Comparison of ENCODE assay signal across 7 cellular contexts in genomic region chr20:45963059-45964011, GRCh38. TPM values are rescaled to one million over a fixed set of nuclear protein-coding genes. Genes with fewer than 3 reads are reported as not detected.
DNase-seq lines count a peak whose midpoint lies in the region; ATAC-seq and TF ChIP-seq lines count a peak whose summit lies in the region.

No MANE protein-coding gene starts in this region.

- no peaks in the 10 kb centered on the region for H3K4me1 ChIP-seq in DND-41 (ENCODE audit: insufficient read depth, low read length)
- no peaks in the 10 kb centered on the region for H3K4me1 ChIP-seq in aorta (ENCODE audit: control insufficient read depth in 1 of 2, insufficient read depth in 2 of 2, low read length in 2 of 2)

- intact Hi-C loops in aorta (cut with DNase I): no loop called here

- H3K27me3 Mint-ChIP-seq in T-helper 17 cell: no peaks in the 10 kb centered on the region

- peaks cover 86% of the 10 kb centered on the region for H3K36me3 ChIP-seq in DND-41 (ENCODE audit: insufficient read depth, low read length)
- peaks cover 3 to 22% of the 10 kb centered on the region in 2 donors for H3K36me3 ChIP-seq in aorta (ENCODE audit: control insufficient read depth in 1 of 2, insufficient read depth in 2 of 2, low read length in 1 of 2)

- peaks cover 7% of the 10 kb centered on the region for H3K4me1 Mint-ChIP-seq in T-helper 17 cell

- H3K4me3 Mint-ChIP-seq in T-helper 17 cell: peak overlapping the region; percentile 67

- DNase-seq in DND-41 (no peak), Kasumi-1 (lab: John Stamatoyannopoulos, UW) (peak; percentile 47 to 49), T-helper 17 cell (no peak), inferior parietal cortex (ENCODE audit: extremely low spot score) (peak; percentile 55), aorta (peak; percentile 44 to 71)
- no peak for DNase-seq in stimulated activated CD4-positive, alpha-beta T cell treated with anti-CD3 and anti-CD28 coated beads, Interleukin-4, amount 100 ng/mL, for 1 hour

- H3K9me3 ChIP-seq in DND-41 (ENCODE audit: insufficient read depth, low read length, severe bottlenecking) (no peaks in the 10 kb centered on the region), T-helper 17 cell (ENCODE audit: control insufficient read depth, low read length, poor library complexity, severe bottlenecking) (no peaks in the 10 kb centered on the region), aorta (ENCODE audit: control insufficient read depth, low read length) (no peaks in the 10 kb centered on the region)

- peak; percentile 57 for TF ChIP-seq CTCF in DND-41 (IDR thresholded peaks at IDR 0.05; ENCODE audit: borderline replicate concordance, extremely low read depth, low read length, poor library complexity, severe bottlenecking)

- no peaks in the 10 kb centered on the region for H3K27me3 ChIP-seq in DND-41 (ENCODE audit: insufficient read depth, low read length, poor library complexity)
- no peaks in the 10 kb centered on the region for H3K27me3 ChIP-seq in aorta (ENCODE audit: control insufficient read depth in 1 of 2, insufficient read depth in 2 of 2, low read length in 1 of 2)

- 83 to 85% methylated on average over 34 of the region's 34 CpGs for WGBS in aorta, 2 donors

- H3K27ac ChIP-seq in DND-41 (ENCODE audit: low read length): no peak overlapping the region
- no peak overlapping the region for H3K27ac ChIP-seq in aorta (ENCODE audit: low read depth in 1 of 2, low read length in 2 of 2)

- ATAC-seq in DND-41 (ENCODE audit: insufficient read depth, low read depth) (peak; percentile 64), T-helper 17 cell (peak; percentile 61), aorta (ENCODE audit: low FRiP score) (no peak), HG02759 (IDR thresholded peaks at IDR 0.05; ENCODE audit: unreplicated experiment) (no peak)

- H3K4me3 ChIP-seq in DND-41 (ENCODE audit: low read depth in 1 of 2, low read length in 2 of 2) (no peak overlapping the region), aorta (ENCODE audit: low read length in 2 of 2) (no peak overlapping the region)

- H3K4me2 ChIP-seq in DND-41 (ENCODE audit: insufficient read depth, low read length): no peak overlapping the region

- H3K36me3 Mint-ChIP-seq in T-helper 17 cell (ENCODE audit: low read depth): peaks cover 8% of the 10 kb centered on the region

- H3K27ac Mint-ChIP-seq in T-helper 17 cell: peak overlapping the region; percentile 19

- no peak overlapping the region for H2AFZ ChIP-seq in DND-41 (ENCODE audit: low read depth, low read length)

- H3K9ac ChIP-seq in DND-41 (ENCODE audit: low read depth, low read length): no peak overlapping the region

- H4K20me1 ChIP-seq in DND-41 (ENCODE audit: insufficient read depth, low read length): peaks cover 4% of the 10 kb centered on the region; the same call in 1 of the 2 replicates

- peaks cover under 1% of the 10 kb centered on the region; the same call in 1 of the 2 replicates for H3K79me2 ChIP-seq in DND-41 (ENCODE audit: insufficient read depth, low read length)

RNA-seq across cellular contexts. Expression of gene ZNF335, which starts 8.7 kb away (rescaled TPM):
- total RNA-seq in T-helper 17 cell (100 to 1,000 TPM in 1 of 2 donors, 10 to 100 TPM in 1; 95.1 to 129 TPM), aorta (10 to 100 TPM; 18.4 to 22.7 TPM)
- polyA plus RNA-seq in aorta: 10 to 100 TPM in 1 of 2 donors, 1 to 10 TPM in 1; 2.8 to 31.4 TPM

RNA-seq across cellular contexts. Expression of gene PCIF1, which starts 28.9 kb away (rescaled TPM):
- total RNA-seq in T-helper 17 cell: 10 to 100 TPM; 72.4 to 73.7 TPM
- total RNA-seq in aorta: 10 to 100 TPM; 32.5 to 33.3 TPM
- polyA plus RNA-seq in aorta: 10 to 100 TPM; 15.5 to 43.4 TPM

RNA-seq across cellular contexts. Expression of gene MMP9, which starts 45.4 kb away (rescaled TPM):
- 1 to 10 TPM; 2.6 to 2.7 TPM for total RNA-seq in T-helper 17 cell
- total RNA-seq in aorta: 1 to 10 TPM; 5.1 to 6.0 TPM
- 1 to 10 TPM in 1 of 2 donors, under 1 TPM in 1; 0.15 to 3.1 TPM for polyA plus RNA-seq in aorta

RNA-seq across cellular contexts. Expression of gene PLTP, which starts 51.4 kb away (rescaled TPM):
- total RNA-seq in T-helper 17 cell: 1 to 10 TPM in 1 of 2 donors, not detected in 1; 1.5 TPM
- 100 to 1,000 TPM; 113 to 445 TPM for total RNA-seq in aorta
- 100 to 1,000 TPM in 1 of 2 donors, 10 to 100 TPM in 1; 80.7 to 103 TPM for polyA plus RNA-seq in aorta

Comparison
In these comparisons a context has a peak if more than half of its experiments do, and no peak if none do; other contexts are left out.
1. ATAC-seq: peak in DND-41 (single experiment) and T-helper 17 cell (single experiment); none in aorta (single experiment) and HG02759 (single experiment).
2. DNase-seq: peak in Kasumi-1 (2 of 2), inferior parietal cortex (single experiment) and aorta (2 of 2); none in DND-41 (single experiment), T-helper 17 cell (0 of 3) and stimulated activated CD4-positive, alpha-beta T cell treated with anti-CD3 and anti-CD28 coated beads, Interleukin-4, amount 100 ng/mL, for 1 hour (single experiment).
3. RNA of gene ZNF335, which starts 8.7 kb away (total RNA-seq): 95.1 to 129 TPM in T-helper 17 cell; 18.4 to 22.7 TPM in aorta; every median in the first group is over 4 times any median in the second.